Comparison of ENCODE assay signal across 8 cellular contexts in genomic region chr19:8335343-8336071, GRCh38. TPM values are rescaled to one million over a fixed set of nuclear protein-coding genes. Genes with fewer than 3 reads are reported as not detected.
DNase-seq lines count a peak whose midpoint lies in the region; ATAC-seq lines count a peak whose summit lies in the region.

No MANE protein-coding gene starts in this region.

- peaks cover 10% of the 10 kb centered on the region for H3K4me1 Mint-ChIP-seq in activated naive CD8-positive, alpha-beta T cell treated with anti-CD3 and anti-CD28 coated beads, Interleukin-2, amount 10 ng/mL, durations not matched to agents 7 days and 5 days

- DNase-seq in DMS53 treated with DMSO at 0.1 percent for 48 hours (lab: John Stamatoyannopoulos, UW; ENCODE audit: unreplicated experiment) (peak; percentile 82), DMS153 treated with DMSO at 0.1 percent for 48 hours (lab: John Stamatoyannopoulos, UW; ENCODE audit: unreplicated experiment) (no peak), GM19238 (ENCODE audit: insufficient read length, low spot score) (no peak)
- DNase-seq in activated naive CD8-positive, alpha-beta T cell treated with anti-CD3 and anti-CD28 coated beads, Interleukin-2, amount 10 ng/mL, durations not matched to agents 7 days and 5 days, result peak; percentile 63

- no peaks in the 10 kb centered on the region for H3K36me3 ChIP-seq in mucosa of rectum (ENCODE audit: control insufficient read depth in 2 of 2, insufficient read depth in 2 of 2, low read length in 2 of 2)

- H3K27me3 Mint-ChIP-seq in activated naive CD8-positive, alpha-beta T cell treated with anti-CD3 and anti-CD28 coated beads, Interleukin-2, amount 10 ng/mL, durations not matched to agents 7 days and 5 days, result peaks cover 50% of the 10 kb centered on the region

- no peak overlapping the region for H3K27ac ChIP-seq in mucosa of rectum (ENCODE audit: low read depth in 2 of 2, low read length in 2 of 2)

- H3K27ac Mint-ChIP-seq in activated naive CD8-positive, alpha-beta T cell treated with anti-CD3 and anti-CD28 coated beads, Interleukin-2, amount 10 ng/mL, durations not matched to agents 7 days and 5 days, result no peak overlapping the region

- peak overlapping the region; percentile 7 to 54 for H3K4me3 ChIP-seq in mucosa of rectum (ENCODE audit: low read length in 2 of 2)

- ATAC-seq in HG02798 (IDR thresholded peaks at IDR 0.05; ENCODE audit: poor library complexity, unreplicated experiment), result peak; percentile 21
- ATAC-seq in activated naive CD8-positive, alpha-beta T cell treated with anti-CD3 and anti-CD28 coated beads, Interleukin-2, amount 10 ng/mL, durations not matched to agents 7 days and 5 days (ENCODE audit: low read depth), result peak; percentile 59
- no peak for ATAC-seq in HG03354 (IDR thresholded peaks at IDR 0.05; ENCODE audit: poor library complexity, severe bottlenecking, unreplicated experiment)
- ATAC-seq in GM21367 (IDR thresholded peaks at IDR 0.05; ENCODE audit: unreplicated experiment), result no peak

- peaks cover 2% of the 10 kb centered on the region for H3K36me3 Mint-ChIP-seq in activated naive CD8-positive, alpha-beta T cell treated with anti-CD3 and anti-CD28 coated beads, Interleukin-2, amount 10 ng/mL, durations not matched to agents 7 days and 5 days

- POLR2A ChIA-PET in activated naive CD8-positive, alpha-beta T cell treated with anti-CD3 and anti-CD28 coated beads, Interleukin-2, amount 10 ng/mL, durations not matched to agents 7 days and 5 days (lab: Charles Lee), result interaction anchor here (0.6 to 3.4 kb wide), 7 partner anchors 8 to 28 kb away, joined by 3 to 15 read pairs (median 4); partner anchors contain the start of genes KANK3, NDUFA7 and RPS28

- peak overlapping the region in 1 of 2 donors; percentile 24 for H3K9ac ChIP-seq in mucosa of rectum (ENCODE audit: low read depth in 1 of 2, low read length in 2 of 2)

- H3K9me3 ChIP-seq in mucosa of rectum (ENCODE audit: control insufficient read depth in 2 of 2, low read length in 2 of 2), result no peaks in the 10 kb centered on the region

- H3K4me3 Mint-ChIP-seq in activated naive CD8-positive, alpha-beta T cell treated with anti-CD3 and anti-CD28 coated beads, Interleukin-2, amount 10 ng/mL, durations not matched to agents 7 days and 5 days, result peak overlapping the region; percentile 61

- H3K9me3 Mint-ChIP-seq in activated naive CD8-positive, alpha-beta T cell treated with anti-CD3 and anti-CD28 coated beads, Interleukin-2, amount 10 ng/mL, durations not matched to agents 7 days and 5 days, result no peaks in the 10 kb centered on the region

- H3K27me3 ChIP-seq in mucosa of rectum (ENCODE audit: control insufficient read depth in 2 of 2, insufficient read depth in 2 of 2, low read length in 2 of 2), result peaks cover 20 to 22% of the 10 kb centered on the region in 2 donors

- peaks cover 0 to 6% of the 10 kb centered on the region in 2 donors for H3K4me1 ChIP-seq in mucosa of rectum (ENCODE audit: control insufficient read depth in 2 of 2, insufficient read depth in 2 of 2, low read length in 2 of 2)

RNA-seq across cellular contexts. Expression of gene KANK3, which starts 7.6 kb away (rescaled TPM):
- 1 to 10 TPM; 4.5 to 4.8 TPM for total RNA-seq in activated naive CD8-positive, alpha-beta T cell treated with anti-CD3 and anti-CD28 coated beads, Interleukin-2, amount 10 ng/mL, durations not matched to agents 7 days and 5 days

RNA-seq across cellular contexts. Expression of gene RPS28, which starts 14.2 kb away (rescaled TPM):
- total RNA-seq in activated naive CD8-positive, alpha-beta T cell treated with anti-CD3 and anti-CD28 coated beads, Interleukin-2, amount 10 ng/mL, durations not matched to agents 7 days and 5 days, result 1,000 to 10,000 TPM; 1,838 to 1,917 TPM

RNA-seq across cellular contexts. Expression of gene NDUFA7, which starts 14.3 kb away (rescaled TPM):
- total RNA-seq in activated naive CD8-positive, alpha-beta T cell treated with anti-CD3 and anti-CD28 coated beads, Interleukin-2, amount 10 ng/mL, durations not matched to agents 7 days and 5 days, result 10 to 100 TPM; 53.8 to 59.0 TPM

RNA-seq across cellular contexts. Expression of gene CD320, which starts 27.3 kb away (rescaled TPM):
- total RNA-seq in activated naive CD8-positive, alpha-beta T cell treated with anti-CD3 and anti-CD28 coated beads, Interleukin-2, amount 10 ng/mL, durations not matched to agents 7 days and 5 days, result 10 to 100 TPM; 36.1 to 38.4 TPM

RNA-seq across cellular contexts. Expression of gene ANGPTL4, which starts 28.4 kb away (rescaled TPM):
- under 1 TPM in 1 of 2 experiments, not detected in 1; 0.64 TPM for total RNA-seq in activated naive CD8-positive, alpha-beta T cell treated with anti-CD3 and anti-CD28 coated beads, Interleukin-2, amount 10 ng/mL, durations not matched to agents 7 days and 5 days

Comparison
In these comparisons a context has a peak if more than half of its experiments do, and no peak if none do; other contexts are left out.
1. DNase-seq: peak in DMS53 treated with DMSO at 0.1 percent for 48 hours (single experiment) and activated naive CD8-positive, alpha-beta T cell treated with anti-CD3 and anti-CD28 coated beads, Interleukin-2, amount 10 ng/mL, durations not matched to agents 7 days and 5 days (single experiment); none in DMS153 treated with DMSO at 0.1 percent for 48 hours (single experiment) and GM19238 (single experiment).
2. ATAC-seq: peak in HG02798 (single experiment) and activated naive CD8-positive, alpha-beta T cell treated with anti-CD3 and anti-CD28 coated beads, Interleukin-2, amount 10 ng/mL, durations not matched to agents 7 days and 5 days (single experiment); none in HG03354 (single experiment) and GM21367 (single experiment).